Comparison of ENCODE assay signal across 8 cellular contexts in genomic region chr2:85390941-85391669, GRCh38. TPM values are rescaled to one million over a fixed set of nuclear protein-coding genes. Genes with fewer than 3 reads are reported as not detected.
DNase-seq lines count a peak whose midpoint lies in the region; ATAC-seq and TF ChIP-seq lines count a peak whose summit lies in the region.

No MANE protein-coding gene starts in this region.

- H3K9me3 ChIP-seq in BE2C, result no peaks in the 10 kb centered on the region
- no peaks in the 10 kb centered on the region for H3K9me3 ChIP-seq in ascending aorta

- no peak overlapping the region for H3K27ac ChIP-seq in ascending aorta

- DNase-seq in BE2C (peak; percentile 69), T-helper 2 cell (peak; percentile 38 to 56 (median 52)), ascending aorta (ENCODE audit: low spot score in 2 of 2) (no peak), left lobe of liver (ENCODE audit: low spot score) (no peak)
- peak; percentile 35 for DNase-seq in stimulated activated CD8-positive, alpha-beta memory T cell treated with anti-CD3 and anti-CD28 coated beads, Interleukin-12 subunit alpha, Interleukin-12 subunit beta, amount 100 ng/mL, for 24 hours (ENCODE audit: extremely low read depth)

- peak; percentile 33 for ATAC-seq in HG02610 (IDR thresholded peaks at IDR 0.05; ENCODE audit: unreplicated experiment)
- ATAC-seq in left lobe of liver, result peak; percentile 69
- ATAC-seq in GM21528 (IDR thresholded peaks at IDR 0.05; ENCODE audit: low FRiP score, unreplicated experiment), result no peak
- ATAC-seq in GM18870 (IDR thresholded peaks at IDR 0.05; ENCODE audit: unreplicated experiment), result no peak

- H3K36me3 ChIP-seq in BE2C (no peaks in the 10 kb centered on the region), ascending aorta (peaks cover 51 to 53% of the 10 kb centered on the region in 2 donors)

- intact Hi-C loops in ascending aorta (cut with DNase I), result loop anchor here (1.0 kb wide), 1 partner anchor 161 kb away; no protein-coding TSS in a partner anchor

- H3K4me1 ChIP-seq in BE2C (no peaks in the 10 kb centered on the region), ascending aorta (no peaks in the 10 kb centered on the region)

- TF ChIP-seq CTCF in BE2C (IDR thresholded peaks at IDR 0.05; ENCODE audit: low read depth, low read length) (peak; percentile 66), ascending aorta (IDR thresholded peaks at IDR 0.05) (peak; percentile 36 to 55 (median 46))

- H3K27me3 ChIP-seq in BE2C (no peaks in the 10 kb centered on the region), ascending aorta (no peaks in the 10 kb centered on the region)

- H3K4me3 ChIP-seq in BE2C (ENCODE audit: low read depth, low read length) (no peak overlapping the region), ascending aorta (no peak overlapping the region)

RNA-seq across cellular contexts. Expression of gene CAPG, which starts 19.1 kb away (rescaled TPM):
- not detected for polyA plus RNA-seq in BE2C (2012; ENCODE audit: insufficient read depth, insufficient read length, low read depth)
- 179 TPM for total RNA-seq in ascending aorta
- 5.0 TPM for total RNA-seq in left lobe of liver

RNA-seq across cellular contexts. Expression of gene SH2D6, which starts 27.4 kb away (rescaled TPM):
- 2.0 TPM for polyA plus RNA-seq in BE2C (2012; ENCODE audit: insufficient read depth, insufficient read length, low read depth)
- not detected for total RNA-seq in ascending aorta
- 3.1 TPM for total RNA-seq in left lobe of liver

RNA-seq across cellular contexts. Expression of gene ELMOD3, which starts 36.5 kb away (rescaled TPM):
- 11.1 TPM for polyA plus RNA-seq in BE2C (2012; ENCODE audit: insufficient read depth, insufficient read length, low read depth)
- total RNA-seq in ascending aorta (7.1 TPM), left lobe of liver (12.7 TPM)

RNA-seq across cellular contexts. Expression of gene RETSAT, which starts 36.8 kb away (rescaled TPM):
- polyA plus RNA-seq in BE2C (2012; ENCODE audit: insufficient read depth, insufficient read length, low read depth), result 20.7 TPM
- total RNA-seq in ascending aorta (20.6 TPM), left lobe of liver (113 TPM)

Comparison
In these comparisons a context has a peak if more than half of its experiments do, and no peak if none do; other contexts are left out.
1. DNase-seq: peak in BE2C (single experiment), T-helper 2 cell (5 of 5) and stimulated activated CD8-positive, alpha-beta memory T cell treated with anti-CD3 and anti-CD28 coated beads, Interleukin-12 subunit alpha, Interleukin-12 subunit beta, amount 100 ng/mL, for 24 hours (single experiment); none in ascending aorta (0 of 2) and left lobe of liver (single experiment).
2. ATAC-seq: peak in HG02610 (single experiment) and left lobe of liver (single experiment); none in GM21528 (single experiment) and GM18870 (single experiment).
3. RNA of gene CAPG, which starts 19.1 kb away (total RNA-seq): 179 TPM in ascending aorta (single experiment); 5.0 TPM in left lobe of liver (single experiment); every median in the first group is over 10 times any median in the second.